Comparison of ENCODE assay signal across 24 cellular contexts in genomic region chr2:43215673-43216255, GRCh38. TPM values are rescaled to one million over a fixed set of nuclear protein-coding genes. Genes with fewer than 3 reads are reported as not detected.
DNase-seq lines count a peak whose midpoint lies in the region; ATAC-seq, FAIRE-seq and TF ChIP-seq lines count a peak whose summit lies in the region.
"Had no signal": no experiment of that assay in that cellular context is flagged by ENCODE, and none has a peak within 500 bp of the region (broad histone marks: within the 10 kb centered on the region; RNA-seq: fewer than 3 reads in every experiment).

No MANE protein-coding gene starts in this region.

- H3K4me1 Mint-ChIP-seq in effector memory CD8-positive, alpha-beta T cell (ENCODE audit: low read depth in 2 of 2) = peaks cover 41 to 50% of the 10 kb centered on the region in 2 donors
- H3K4me1 Mint-ChIP-seq in naive B cell = peaks cover 40 to 71% (median 50%) of the 10 kb centered on the region in 3 donors

- H3K36me3 ChIP-seq in HepG2 (replicated peaks in 1 of 2; ENCODE audit: control insufficient read depth in 1 of 2, insufficient read depth in 2 of 2, low read length in 2 of 2) = no peaks in the 10 kb centered on the region
- H3K36me3 ChIP-seq in right lobe of liver = no peaks in the 10 kb centered on the region

- TF ChIP-seq EP300 in HepG2 (IDR thresholded peaks at IDR 0.05; ENCODE audit: low read depth in 2 of 2, low read length in 2 of 2) (no peak), HepG2 (CRISPR knock-in tag; IDR thresholded peaks at IDR 0.05; ENCODE audit: borderline replicate concordance) (no peak)

- intact Hi-C loops in HepG2 (cut with micrococcal nuclease; ENCODE audit: unreplicated experiment) = no loop called here
- intact Hi-C loops in right lobe of liver (cut with DNase I) = no loop called here

- CTCF ChIA-PET in HepG2 (lab: Yijun Ruan, JAX; ENCODE audit: low intra/inter-chr PET ratio, low total read pairs) = no interaction called here

- H3K9me3 Mint-ChIP-seq in effector memory CD8-positive, alpha-beta T cell = no peaks in the 10 kb centered on the region
- peaks cover 0 to 1% (median 0%) of the 10 kb centered on the region in 7 donors for H3K9me3 Mint-ChIP-seq in naive B cell
- H3K9me3 Mint-ChIP-seq: activated naive CD8-positive, alpha-beta T cell treated with anti-CD3 and anti-CD28 coated beads, Interleukin-2, amount 10 ng/mL, durations not matched to agents 7 days and 5 days; stimulated activated naive CD8-positive, alpha-beta T cell treated with anti-CD3 and anti-CD28 coated beads, Interleukin-15, amount 100 ng/mL, for 72 hours; type B pancreatic cell had no signal

- BruUV-seq in HepG2 (replicated peaks; lab: Mats Ljungman, UMichigan) = no TSS peak

- in situ Hi-C loops in HepG2 (cut with HindIII; ENCODE audit: extremely low pct_ligation_motif_present, low pct_unique_long_range_greater_than_20kb) = no loop called here

- 89% methylated on average over 6 of the region's 6 CpGs for WGBS in HepG2 (ENCODE audit: low lambda C conversion rate)
- WGBS in right lobe of liver (ENCODE audit: insufficient coverage, low coverage, low lambda C conversion rate, missing lambda C conversion rate) = 90% methylated on average over 5 of the region's 6 CpGs

- no peak overlapping the region for H3K9ac ChIP-seq in HepG2 (ENCODE audit: insufficient read depth, low read depth, low read length)

- no peak for FAIRE-seq in HepG2 (lab: Jason Lieb, UNC)
- no peak for FAIRE-seq in urothelium cell line (lab: Jason Lieb, UNC)
- FAIRE-seq: A204.1 had no signal

- peaks cover 33% of the 10 kb centered on the region for H3K36me3 Mint-ChIP-seq in effector memory CD8-positive, alpha-beta T cell (ENCODE audit: insufficient read depth)
- H3K36me3 Mint-ChIP-seq in naive B cell = peaks cover 0 to 13% of the 10 kb centered on the region in 2 donors
- H3K36me3 Mint-ChIP-seq: type B pancreatic cell had no signal

- no peak for TF ChIP-seq RAD21 in HepG2 (CRISPR knock-in tag; IDR thresholded peaks at IDR 0.05)

- H3K4me3 ChIP-seq in HepG2 (replicated peaks in 1 of 3; ENCODE audit: insufficient read depth in 1 of 3, low read depth in 2 of 3, low read length in 3 of 3) = no peak overlapping the region
- no peak overlapping the region for H3K4me3 ChIP-seq in right lobe of liver
- H3K4me3 ChIP-seq: smooth muscle cell had no signal

- no peaks in the 10 kb centered on the region for H4K20me1 ChIP-seq in HepG2 (ENCODE audit: insufficient read depth, low read length)

- TF ChIP-seq CTCF in HepG2 (CRISPR knock-in tag; IDR thresholded peaks at IDR 0.05) = no peak
- no peak for TF ChIP-seq CTCF in right lobe of liver (IDR thresholded peaks at IDR 0.05)

- no peak overlapping the region for H3K4me3 Mint-ChIP-seq in effector memory CD8-positive, alpha-beta T cell
- peak overlapping the region in 2 of 8 donors; percentile 17 to 56 for H3K4me3 Mint-ChIP-seq in naive B cell
- H3K4me3 Mint-ChIP-seq: activated naive CD8-positive, alpha-beta T cell treated with anti-CD3 and anti-CD28 coated beads, Interleukin-2, amount 10 ng/mL, durations not matched to agents 7 days and 5 days; stimulated activated naive CD8-positive, alpha-beta T cell treated with anti-CD3 and anti-CD28 coated beads, Interleukin-15, amount 100 ng/mL, for 72 hours; type B pancreatic cell had no signal

- H3K27me3 ChIP-seq in HepG2 (ENCODE audit: control insufficient read depth in 1 of 2, insufficient read depth in 2 of 2, low read length in 2 of 2) (no peaks in the 10 kb centered on the region; a peak in 1 of 5 replicates), right lobe of liver (no peaks in the 10 kb centered on the region)

- no peaks in the 10 kb centered on the region for H3K27me3 Mint-ChIP-seq in effector memory CD8-positive, alpha-beta T cell
- no peaks in the 10 kb centered on the region for H3K27me3 Mint-ChIP-seq in naive B cell
- H3K27me3 Mint-ChIP-seq: activated naive CD8-positive, alpha-beta T cell treated with anti-CD3 and anti-CD28 coated beads, Interleukin-2, amount 10 ng/mL, durations not matched to agents 7 days and 5 days; stimulated activated naive CD8-positive, alpha-beta T cell treated with anti-CD3 and anti-CD28 coated beads, Interleukin-15, amount 100 ng/mL, for 72 hours; type B pancreatic cell had no signal

- no peak for TF ChIP-seq POLR2A in HepG2 (IDR thresholded peaks at IDR 0.05; ENCODE audit: insufficient read depth in 1 of 2, low read depth in 2 of 2, low read length in 2 of 2)
- no peak for TF ChIP-seq POLR2A in right lobe of liver (IDR thresholded peaks at IDR 0.05)

- peaks cover 60% of the 10 kb centered on the region for H3K4me1 ChIP-seq in HepG2 (ENCODE audit: insufficient read depth, low read length)
- peaks cover 0 to 17% (median 5%) of the 10 kb centered on the region in 4 donors for H3K4me1 ChIP-seq in right lobe of liver

- no peak overlapping the region for H3K27ac ChIP-seq in HepG2 (ENCODE audit: extremely low read length, insufficient read depth, low read length)
- no peak overlapping the region for H3K27ac ChIP-seq in right lobe of liver

- H3K4me2 ChIP-seq in HepG2 (ENCODE audit: low read depth, low read length) = no peak overlapping the region
- H3K4me2 ChIP-seq: smooth muscle cell had no signal

- H3K79me2 ChIP-seq in HepG2 (ENCODE audit: insufficient read depth, low read length) = peaks cover 2% of the 10 kb centered on the region

- H3K27ac Mint-ChIP-seq in effector memory CD8-positive, alpha-beta T cell = peak overlapping the region; percentile 18 to 64
- H3K27ac Mint-ChIP-seq in naive B cell = peak overlapping the region in 4 of 6 donors; percentile 9 to 56 (median 42)
- H3K27ac Mint-ChIP-seq: activated naive CD8-positive, alpha-beta T cell treated with anti-CD3 and anti-CD28 coated beads, Interleukin-2, amount 10 ng/mL, durations not matched to agents 7 days and 5 days; stimulated activated naive CD8-positive, alpha-beta T cell treated with anti-CD3 and anti-CD28 coated beads, Interleukin-15, amount 100 ng/mL, for 72 hours; type B pancreatic cell had no signal

- POLR2A ChIA-PET in HepG2 (lab: Yijun Ruan, JAX) = interaction anchor here (0.9 to 1.9 kb wide), 3 partner anchors 11 to 53 kb away, joined by 4 to 9 read pairs (median 4); partner anchors contain the start of gene ZFP36L2

- no peak for ATAC-seq in HepG2
- no peak for ATAC-seq in right lobe of liver
- ATAC-seq in effector memory CD8-positive, alpha-beta T cell (replicated peaks) = no peak
- no peak for ATAC-seq in naive B cell (ENCODE audit: low read depth in 2 of 2)
- ATAC-seq: esophagus mucosa; stimulated activated naive CD8-positive, alpha-beta T cell treated with anti-CD3 and anti-CD28 coated beads, Interleukin-15, amount 100 ng/mL, for 72 hours had no signal

- no peak for DNase-seq in HepG2 (ENCODE audit: low spot score)
- DNase-seq in right lobe of liver = no peak
- DNase-seq in effector memory CD8-positive, alpha-beta T cell = no peak
- no peak for DNase-seq in naive B cell
- DNase-seq in urothelium cell line (ENCODE audit: low spot score) = no peak
- no peak for DNase-seq in hepatic stellate cell (ENCODE audit: low spot score)
- no peak for DNase-seq in NCI-H2227 (lab: John Stamatoyannopoulos, UW; ENCODE audit: unreplicated experiment)
- DNase-seq in NCI-H345 (lab: John Stamatoyannopoulos, UW) = no peak
- DNase-seq: activated CD4-positive, alpha-beta T cell treated with anti-CD3 and anti-CD28 coated beads, Interleukin-2, amount 50 U/mL, for 48 hours; activated CD4-positive, CD25-positive, alpha-beta regulatory T cell; activated naive CD8-positive, alpha-beta T cell treated with anti-CD3 and anti-CD28 coated beads, Interleukin-2, amount 10 ng/mL, durations not matched to agents 7 days and 5 days; effector memory CD4-positive, alpha-beta T cell; EL; H7; KG1; NCI-H1436; NCI-H526; stimulated activated CD4-positive, alpha-beta T cell treated with anti-CD3 and anti-CD28 coated beads, Interleukin-4, amount 100 ng/mL, for 4 hours; stimulated activated naive CD8-positive, alpha-beta T cell treated with anti-CD3 and anti-CD28 coated beads, Interleukin-15, amount 100 ng/mL, for 72 hours; T1000 had no signal

- H2AFZ ChIP-seq in HepG2 (ENCODE audit: low read length) = no peak overlapping the region

- H3K9me3 ChIP-seq in HepG2 (ENCODE audit: low read length) (no peaks in the 10 kb centered on the region), right lobe of liver (no peaks in the 10 kb centered on the region)

RNA-seq across cellular contexts. Expression of gene ZFP36L2, which starts 10.6 kb away (rescaled TPM):
- total RNA-seq in HepG2 (2016; rRNA removed; fragmentation: Illumina TruSeq; extraction: Trizol) (21.8 and 32.5 TPM in 2 replicates), right lobe of liver (10 to 100 TPM; 20.8 to 50.0 (median 33.6) TPM)
- 10.9 and 11.1 TPM in 2 replicates for total RNA-seq in HepG2 (2016; cell fraction: cytosol; rRNA removed; fragmentation: Illumina TruSeq; extraction: Trizol; ENCODE audit: low read depth)
- total RNA-seq in HepG2 (2016; cell fraction: insoluble cytoplasmic fraction; rRNA removed; fragmentation: Illumina TruSeq; extraction: Trizol) = 20.7 and 30.7 TPM in 2 replicates
- total RNA-seq in HepG2 (2016; cell fraction: membrane; rRNA removed; fragmentation: Illumina TruSeq; extraction: Trizol) = 45.2 and 45.6 TPM in 2 replicates
- 28.9 and 31.5 TPM in 2 replicates for total RNA-seq in HepG2 (2016; cell fraction: nucleus; rRNA removed; fragmentation: Illumina TruSeq; extraction: Trizol)
- polyA plus RNA-seq in HepG2 (2011; rRNA removed) (11.2 and 12.5 TPM in 2 replicates), naive B cell (ENCODE audit: low read depth in 6 of 6) (100 to 1,000 TPM; 125 to 367 (median 188) TPM)
- polyA plus RNA-seq in HepG2 (2011; cell fraction: cytosol; rRNA removed) = 6.8 and 9.1 TPM in 2 replicates
- 13.5 and 16.7 TPM in 2 replicates for polyA plus RNA-seq in HepG2 (2011; cell fraction: nucleus; rRNA removed)
- polyA plus RNA-seq in HepG2 (2012) = 52.4 and 60.8 TPM in 2 replicates
- polyA plus RNA-seq in HepG2 (2016; cell fraction: cytosol; fragmentation: Illumina TruSeq; extraction: Trizol; ENCODE audit: low read depth) = 10.6 and 12.4 TPM in 2 replicates
- 78.1 and 90.4 TPM in 2 replicates for polyA plus RNA-seq in HepG2 (2016; cell fraction: insoluble cytoplasmic fraction; fragmentation: Illumina TruSeq; extraction: Trizol; ENCODE audit: low read depth)
- 44.3 and 47.5 TPM in 2 replicates for polyA plus RNA-seq in HepG2 (2016; cell fraction: membrane; fragmentation: Illumina TruSeq; extraction: Trizol; ENCODE audit: low read depth)
- polyA plus RNA-seq in HepG2 (2016; cell fraction: nucleus; fragmentation: Illumina TruSeq; extraction: Trizol; ENCODE audit: insufficient read depth, low read depth) = 95.3 and 99.0 TPM in 2 replicates
- polyA minus RNA-seq in HepG2 (2011; rRNA and poly(A)+ RNA removed; ENCODE audit: low replicate concordance) = 3.9 and 12.4 TPM in 2 replicates
- 25.5 and 27.1 TPM in 2 replicates for polyA minus RNA-seq in HepG2 (2011; cell fraction: cytosol; rRNA and poly(A)+ RNA removed)
- polyA minus RNA-seq in HepG2 (2011; cell fraction: nucleus; rRNA and poly(A)+ RNA removed) = 10.1 and 12.1 TPM in 2 replicates
